In genomic region chr2:216164087-216164486, GRCh38 we compare ENCODE assay signal across 23 cellular contexts. TPM values are rescaled to one million over a fixed set of nuclear protein-coding genes. Genes with fewer than 3 reads are reported as not detected.
A peak's percentile ranks its signal among the peaks of the same experiment; 100 is the strongest.
DNase-seq lines count a peak whose midpoint lies in the region; ATAC-seq and TF ChIP-seq lines count a peak whose summit lies in the region.
"Had no signal": no experiment of that assay in that cellular context is flagged by ENCODE, and none has a peak within 500 bp of the region (broad histone marks: within the 10 kb centered on the region; RNA-seq: fewer than 3 reads in every experiment).

No MANE protein-coding gene starts in this region.

- H3K36me3 Mint-ChIP-seq in activated T-cell treated with anti-CD3 and anti-CD28 coated beads, Interleukin-2, amount 50 U/mL, for 72 hours (ENCODE audit: insufficient read depth in 2 of 2), result peaks cover 12 to 57% of the 10 kb centered on the region in 2 donors
- peaks cover 54% of the 10 kb centered on the region for H3K36me3 Mint-ChIP-seq in activated T-cell treated with anti-CD3 and anti-CD28 coated beads, Interleukin-2, amount 50 U/mL, for 4 hours (ENCODE audit: insufficient read depth)
- H3K36me3 Mint-ChIP-seq in endothelial cell (ENCODE audit: low read depth, unreplicated experiment) (peaks cover 31% of the 10 kb centered on the region), progenitor cell of endocrine pancreas (ENCODE audit: insufficient read depth) (peaks cover 33% of the 10 kb centered on the region)

- no peaks in the 10 kb centered on the region for H3K9me3 Mint-ChIP-seq in activated T-cell treated with anti-CD3 and anti-CD28 coated beads, Interleukin-2, amount 50 U/mL, for 72 hours
- no peaks in the 10 kb centered on the region for H3K9me3 Mint-ChIP-seq in activated T-cell treated with anti-CD3 and anti-CD28 coated beads, Interleukin-2, amount 50 U/mL, for 4 hours
- no peaks in the 10 kb centered on the region for H3K9me3 Mint-ChIP-seq in endothelial cell (ENCODE audit: unreplicated experiment)
- H3K9me3 Mint-ChIP-seq in progenitor cell of endocrine pancreas (ENCODE audit: low read depth), result no peaks in the 10 kb centered on the region
- H3K9me3 Mint-ChIP-seq: CD14-positive monocyte had no signal

- H3K9ac ChIP-seq in SK-N-MC (ENCODE audit: insufficient read length), result no peak overlapping the region

- H3K4me3 ChIP-seq in SK-N-MC, result no peak overlapping the region
- H3K4me3 ChIP-seq: A549, MG63 had no signal

- peak overlapping the region; percentile 7; the same call in 1 of the 2 replicates for H3K27ac ChIP-seq in SK-N-MC
- H3K27ac ChIP-seq: A549, RWPE1 had no signal

- CTCF ChIA-PET in HEK293T (lab: Yijun Ruan, JAX), result no interaction called here

- peak overlapping the region; percentile 59 for H3K27ac Mint-ChIP-seq in activated T-cell treated with anti-CD3 and anti-CD28 coated beads, Interleukin-2, amount 50 U/mL, for 72 hours
- no peak overlapping the region for H3K27ac Mint-ChIP-seq in endothelial cell (ENCODE audit: unreplicated experiment)
- H3K27ac Mint-ChIP-seq in progenitor cell of endocrine pancreas, result peak overlapping the region; percentile 81
- H3K27ac Mint-ChIP-seq: B cell had no signal

- no peak for DNase-seq in activated T-cell treated with anti-CD3 and anti-CD28 coated beads, Interleukin-2, amount 50 U/mL, for 72 hours
- DNase-seq in activated T-cell treated with anti-CD3 and anti-CD28 coated beads, Interleukin-2, amount 50 U/mL, for 4 hours, result no peak
- DNase-seq in SK-N-MC (ENCODE audit: low read depth, low spot score), result no peak
- DNase-seq in endothelial cell (ENCODE audit: low spot score), result no peak
- no peak for DNase-seq in progenitor cell of endocrine pancreas (ENCODE audit: low spot score, unreplicated experiment)
- DNase-seq in HEK293T (ENCODE audit: extremely low spot score), result no peak
- DNase-seq in NCI-H146 (lab: John Stamatoyannopoulos, UW), result no peak
- DNase-seq: EL; GF-D8; Kasumi-1; MG63; NCI-H1417 treated with DMSO at 0.1 percent for 48 hours; NCI-H2029; NCI-H345; NCI-H524; NCI-H774; NK-92 treated with Interleukin-12 subunit alpha and Interleukin-12 subunit beta, amount 100 ng/mL, for 24 hours; SHP77 treated with DMSO at 0.1 percent for 48 hours had no signal

- no peaks in the 10 kb centered on the region for H3K9me3 ChIP-seq in SK-N-MC (ENCODE audit: low read depth, low read length)
- H3K9me3 ChIP-seq: A549, MG63 had no signal

- peaks cover 36% of the 10 kb centered on the region for H3K4me1 Mint-ChIP-seq in activated T-cell treated with anti-CD3 and anti-CD28 coated beads, Interleukin-2, amount 50 U/mL, for 72 hours (ENCODE audit: low read depth)
- peaks cover 15% of the 10 kb centered on the region for H3K4me1 Mint-ChIP-seq in activated T-cell treated with anti-CD3 and anti-CD28 coated beads, Interleukin-2, amount 50 U/mL, for 4 hours (ENCODE audit: low read depth)
- H3K4me1 Mint-ChIP-seq in endothelial cell (ENCODE audit: unreplicated experiment) (no peaks in the 10 kb centered on the region), progenitor cell of endocrine pancreas (ENCODE audit: low read depth) (no peaks in the 10 kb centered on the region)
- H3K4me1 Mint-ChIP-seq: B cell, CD14-positive monocyte had no signal

- peaks cover 98% of the 10 kb centered on the region for H3K36me3 ChIP-seq in SK-N-MC (ENCODE audit: insufficient read depth, low read length)

- POLR2A ChIA-PET in HEK293T (lab: Yijun Ruan, JAX), result no interaction called here

- no peak overlapping the region for H3K4me3 Mint-ChIP-seq in activated T-cell treated with anti-CD3 and anti-CD28 coated beads, Interleukin-2, amount 50 U/mL, for 72 hours
- H3K4me3 Mint-ChIP-seq in activated T-cell treated with anti-CD3 and anti-CD28 coated beads, Interleukin-2, amount 50 U/mL, for 4 hours, result no peak overlapping the region
- H3K4me3 Mint-ChIP-seq in endothelial cell (ENCODE audit: unreplicated experiment) (peak overlapping the region; percentile 62), progenitor cell of endocrine pancreas (ENCODE audit: low read depth) (no peak overlapping the region)
- H3K4me3 Mint-ChIP-seq: B cell, CD14-positive monocyte had no signal

- no peak for ATAC-seq in activated T-cell treated with anti-CD3 and anti-CD28 coated beads, Interleukin-2, amount 50 U/mL, for 72 hours (replicated peaks in 1 of 2)
- ATAC-seq in activated T-cell treated with anti-CD3 and anti-CD28 coated beads, Interleukin-2, amount 50 U/mL, for 4 hours, result no peak
- ATAC-seq in HG03175 (IDR thresholded peaks at IDR 0.05; ENCODE audit: unreplicated experiment), result no peak
- ATAC-seq: A549 had no signal

- TF ChIP-seq CTCF in endothelial cell (IDR thresholded peaks at IDR 0.05; ENCODE audit: unreplicated experiment), result no peak
- TF ChIP-seq CTCF in progenitor cell of endocrine pancreas (IDR thresholded peaks at IDR 0.05; ENCODE audit: unreplicated experiment), result no peak

- H3K27me3 Mint-ChIP-seq in activated T-cell treated with anti-CD3 and anti-CD28 coated beads, Interleukin-2, amount 50 U/mL, for 72 hours (ENCODE audit: low read depth), result no peaks in the 10 kb centered on the region
- no peaks in the 10 kb centered on the region for H3K27me3 Mint-ChIP-seq in activated T-cell treated with anti-CD3 and anti-CD28 coated beads, Interleukin-2, amount 50 U/mL, for 4 hours (ENCODE audit: low read depth)
- no peaks in the 10 kb centered on the region for H3K27me3 Mint-ChIP-seq in endothelial cell (ENCODE audit: unreplicated experiment)
- no peaks in the 10 kb centered on the region for H3K27me3 Mint-ChIP-seq in progenitor cell of endocrine pancreas
- H3K27me3 Mint-ChIP-seq: B cell had no signal

TF ChIP-seq in HEK293T, 16 proteins besides CTCF, POLR2A, EP300 and RAD21:
- TF ChIP-seq TARDBP (IDR thresholded peaks at IDR 0.05), result no peak
- no peak for TF ChIP-seq SUZ12 (IDR thresholded peaks at IDR 0.05)
- no peak for TF ChIP-seq SP1 (IDR thresholded peaks at IDR 0.05)
- TF ChIP-seq L3MBTL2 (conservative IDR thresholded peaks at IDR 0.05), result no peak
- TF ChIP-seq CTBP1 (IDR thresholded peaks at IDR 0.05; ENCODE audit: borderline replicate concordance), result no peak

RNA-seq across cellular contexts. Expression of gene XRCC5, which starts 54.9 kb away (rescaled TPM):
- total RNA-seq in activated T-cell treated with anti-CD3 and anti-CD28 coated beads, Interleukin-2, amount 50 U/mL, for 72 hours, result 100 to 1,000 TPM; 300 to 324 TPM
- 100 to 1,000 TPM; 460 to 524 (median 513) TPM for total RNA-seq in activated T-cell treated with anti-CD3 and anti-CD28 coated beads, Interleukin-2, amount 50 U/mL, for 4 hours
- total RNA-seq in endothelial cell (ENCODE audit: unreplicated experiment) (365 TPM), progenitor cell of endocrine pancreas (378 and 386 TPM in 2 replicates)
